In the genomic region with DNA sequence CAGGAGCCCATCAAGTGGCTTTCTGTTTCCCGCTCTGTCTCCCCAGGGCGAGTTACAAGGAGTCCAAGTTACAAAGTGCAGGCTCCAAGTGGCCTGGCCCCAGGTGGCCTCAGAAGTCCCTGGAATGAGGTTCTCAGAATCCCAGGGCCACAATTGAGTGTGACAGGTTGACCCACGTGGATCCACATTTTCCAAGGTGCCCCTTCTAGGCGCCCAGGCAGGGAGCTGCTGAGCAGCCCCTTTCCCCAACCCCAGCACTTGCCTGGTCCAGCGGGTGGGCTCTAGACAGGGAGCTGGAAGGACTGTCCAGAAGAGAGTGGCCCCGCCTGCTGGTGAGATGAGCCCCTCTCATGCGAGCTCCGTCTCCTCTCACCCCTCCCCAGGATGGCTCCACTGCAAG, we compare ENCODE assay signal across 16 cellular contexts.
DNase-seq lines count a peak whose midpoint lies in the region; ATAC-seq and TF ChIP-seq lines count a peak whose summit lies in the region.
"Had no signal": no experiment of that assay in that cellular context is flagged by ENCODE, and none has a peak within 500 bp of the region (broad histone marks: within the 10 kb centered on the region; RNA-seq: fewer than 3 reads in every experiment).

No MANE protein-coding gene starts in this region.

- H3K4ac ChIP-seq in mesendoderm (ENCODE audit: low read depth, low read length) = no peak overlapping the region

- no peak overlapping the region for H3K56ac ChIP-seq in mesendoderm (ENCODE audit: low read length)

- no peak overlapping the region for H2BK120ac ChIP-seq in mesendoderm (ENCODE audit: low read depth, low read length)

- H3K18ac ChIP-seq in mesendoderm (ENCODE audit: low read length) = no peak overlapping the region

- H3K79me2 ChIP-seq in mesendoderm (ENCODE audit: control insufficient read depth, insufficient read depth, low read length) = no peaks in the 10 kb centered on the region

- no peak overlapping the region for H3K27ac ChIP-seq in mesendoderm (ENCODE audit: low read depth, low read length)

- no peaks in the 10 kb centered on the region for H3K79me1 ChIP-seq in mesendoderm (ENCODE audit: low read length)

- no peaks in the 10 kb centered on the region for H3K27me3 ChIP-seq in mesendoderm (ENCODE audit: insufficient read depth, low read length, poor library complexity)

- H3K36me3 ChIP-seq in mesendoderm (ENCODE audit: control insufficient read depth, insufficient read depth, low read length) = no peaks in the 10 kb centered on the region

- no peak overlapping the region for H3K23ac ChIP-seq in mesendoderm (ENCODE audit: low read length)

- no peaks in the 10 kb centered on the region for H3K4me1 ChIP-seq in mesendoderm (ENCODE audit: control insufficient read depth, low read depth, low read length)

- in situ Hi-C loops in GM13977 (cut with MboI; ENCODE audit: low pct_unique_long_range_greater_than_20kb, low sequenced_read_pairs, unreplicated experiment) = no loop called here

- H4K8ac ChIP-seq in mesendoderm (ENCODE audit: low read depth, low read length) = no peak overlapping the region

- H2AK5ac ChIP-seq in mesendoderm (ENCODE audit: low read length) = no peak overlapping the region

- no peak for TF ChIP-seq CTCF in GM13977 (IDR thresholded peaks at IDR 0.05; ENCODE audit: extremely low read depth, insufficient read depth, missing control alignments)

- H4K5ac ChIP-seq in mesendoderm (ENCODE audit: low read length) = no peak overlapping the region

- DNase-seq in AG20443 (ENCODE audit: low spot score) (peak; percentile 1), GM13977 (ENCODE audit: low spot score) (peak; percentile 3), ecto neural progenitor cell (ENCODE audit: low spot score) (peak; percentile 43), mesendoderm (peak; percentile 19), cerebellar nuclear complex (lab: John Stamatoyannopoulos, UW) (no peak)
- DNase-seq: CD4-positive, CD25-positive, alpha-beta regulatory T cell; DMS53; GOT3; NCI-H1930; NCI-H2171; NCI-H774; SHP77 had no signal

- H2BK5ac ChIP-seq in mesendoderm (ENCODE audit: low read length) = no peak overlapping the region

- no peak overlapping the region for H3K4me3 ChIP-seq in mesendoderm (ENCODE audit: low read length)
- H3K4me3 ChIP-seq: GM12878 had no signal

- ATAC-seq in GM21360 (IDR thresholded peaks at IDR 0.05; ENCODE audit: unreplicated experiment) (no peak), HG03139 (IDR thresholded peaks at IDR 0.05; ENCODE audit: unreplicated experiment) (no peak), GM19035 (IDR thresholded peaks at IDR 0.05; ENCODE audit: unreplicated experiment) (no peak)
- ATAC-seq: GM12878 had no signal

- H3K4me2 ChIP-seq in mesendoderm (ENCODE audit: low read length) = no peak overlapping the region

- H3K9ac ChIP-seq in mesendoderm (ENCODE audit: low read length) = no peak overlapping the region

- no CpG with 5 or more reads among the region's 8 CpGs for WGBS in mesendoderm (ENCODE audit: extremely low coverage, insufficient coverage, low lambda C conversion rate)

- no peak overlapping the region for H2BK15ac ChIP-seq in mesendoderm (replicated peaks; ENCODE audit: low read depth)

Comparison
In these comparisons a context has a peak if more than half of its experiments do, and no peak if none do; other contexts are left out.
1. DNase-seq: peak in AG20443 (single experiment), GM13977 (single experiment), ecto neural progenitor cell (single experiment) and mesendoderm (single experiment); none in cerebellar nuclear complex (0 of 2).